Comparison of ENCODE assay signal across 22 cellular contexts in the genomic region with DNA sequence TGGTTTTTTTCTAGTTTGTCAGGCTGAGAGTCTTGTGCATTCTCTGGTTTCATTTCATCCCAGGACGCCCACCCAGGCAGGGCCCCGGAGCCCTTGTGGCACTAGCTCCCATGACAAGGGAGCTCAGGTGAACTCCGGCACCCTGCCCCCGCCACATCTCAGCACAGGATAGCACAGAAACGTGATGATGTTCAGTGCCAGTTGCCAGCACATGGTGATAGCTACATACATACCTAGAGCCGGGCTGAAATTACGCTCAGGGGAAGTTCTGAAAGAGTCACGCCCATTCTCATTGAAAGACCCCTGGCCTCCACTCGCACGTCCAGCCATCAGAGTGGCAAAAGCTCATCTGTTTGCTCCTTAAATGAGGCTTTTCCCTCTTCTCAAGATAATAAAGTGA.
DNase-seq lines count a peak whose midpoint lies in the region; ATAC-seq and TF ChIP-seq lines count a peak whose summit lies in the region.
"Had no signal": no experiment of that assay in that cellular context is flagged by ENCODE, and none has a peak within 500 bp of the region (broad histone marks: within the 10 kb centered on the region; RNA-seq: fewer than 3 reads in every experiment).

No MANE protein-coding gene starts in this region.

- DNase-seq in right atrium auricular region (ENCODE audit: low spot score) (peak; percentile 49), Right ventricle myocardium inferior (ENCODE audit: missing footprints) (no peak), ecto neural progenitor cell (ENCODE audit: low spot score) (peak; percentile 24), osteoblast (ENCODE audit: insufficient read length, low spot score, missing footprints) (peak; percentile 59), sciatic nerve (ENCODE audit: low spot score) (no peak)
- DNase-seq: 8988T; ACHN; AML-193; BE2C; CD4-positive, alpha-beta T cell; CD8-positive, alpha-beta memory T cell; DMS 273 treated with DMSO at 0.1 percent for 48 hours; DMS79; EL; GDM1; HCEC 1CT had no signal

- H3K36me3 ChIP-seq in right atrium auricular region, result no peaks in the 10 kb centered on the region
- no peaks in the 10 kb centered on the region for H3K36me3 ChIP-seq in osteoblast (ENCODE audit: insufficient read depth, low read length)
- H3K36me3 ChIP-seq: BE2C had no signal

- H3K4me1 ChIP-seq in right atrium auricular region (no peaks in the 10 kb centered on the region), osteoblast (ENCODE audit: insufficient read depth, low read length) (no peaks in the 10 kb centered on the region)
- H3K4me1 ChIP-seq: A549, BE2C had no signal

- H3K4me3 ChIP-seq in right atrium auricular region (no peak overlapping the region), osteoblast (ENCODE audit: insufficient read depth, low read length) (no peak overlapping the region)
- H3K4me3 ChIP-seq: A549; BLaER1 treated with 17β-estradiol and CSF1 and Interleukin-3, amounts not matched to agents 10 nM and 100 nM; GM12878; GM23338 had no signal

- H3K27me3 ChIP-seq in right atrium auricular region, result no peaks in the 10 kb centered on the region
- H3K27me3 ChIP-seq in osteoblast (ENCODE audit: insufficient read depth, low read length), result no peaks in the 10 kb centered on the region
- H3K27me3 ChIP-seq: BE2C; BLaER1 treated with 17β-estradiol and CSF1 and Interleukin-3, amounts not matched to agents 10 nM and 100 nM had no signal

- no peak overlapping the region for H3K4me2 ChIP-seq in osteoblast (ENCODE audit: insufficient read depth, low read length)
- H3K4me2 ChIP-seq: A549; BLaER1 treated with 17β-estradiol and CSF1 and Interleukin-3, amounts not matched to agents 10 nM and 100 nM; GM23338 had no signal

- ATAC-seq in Right ventricle myocardium inferior, result no peak
- ATAC-seq in sciatic nerve, result no peak
- no peak for ATAC-seq in HG03175 (IDR thresholded peaks at IDR 0.05; ENCODE audit: unreplicated experiment)
- ATAC-seq in GM18505 (IDR thresholded peaks at IDR 0.05; ENCODE audit: unreplicated experiment), result no peak
- ATAC-seq: A549, GM12878, GM23338 had no signal

- TF ChIP-seq CTCF in right atrium auricular region (IDR thresholded peaks at IDR 0.05) (no peak), osteoblast (IDR thresholded peaks at IDR 0.05; ENCODE audit: extremely low read depth, low read depth, low read length) (no peak)

- H3K27ac ChIP-seq in right atrium auricular region, result no peak overlapping the region
- no peak overlapping the region for H3K27ac ChIP-seq in osteoblast (ENCODE audit: low read depth, low read length)
- H3K27ac ChIP-seq: A549; BLaER1 treated with 17β-estradiol and CSF1 and Interleukin-3, amounts not matched to agents 10 nM and 100 nM had no signal

- no peak for TF ChIP-seq POLR2A in GM18505 (IDR thresholded peaks at IDR 0.05; ENCODE audit: borderline replicate concordance, extremely low read depth, insufficient read depth, insufficient read length)

- H2AFZ ChIP-seq in osteoblast (ENCODE audit: low read length), result no peak overlapping the region
- H2AFZ ChIP-seq: GM23338 had no signal

- intact Hi-C loops in Right ventricle myocardium inferior (cut with DNase I) (no loop called here), sciatic nerve (cut with DNase I) (no loop called here)

- H4K20me1 ChIP-seq in osteoblast (ENCODE audit: insufficient read depth, low read length), result no peaks in the 10 kb centered on the region
- H4K20me1 ChIP-seq: BLaER1 treated with 17β-estradiol and CSF1 and Interleukin-3, amounts not matched to agents 10 nM and 100 nM had no signal

- H3K9me3 ChIP-seq in right atrium auricular region (no peaks in the 10 kb centered on the region), osteoblast (ENCODE audit: low read depth, low read length) (peaks cover 3% of the 10 kb centered on the region)

- no peaks in the 10 kb centered on the region for H3K79me2 ChIP-seq in osteoblast (ENCODE audit: insufficient read depth, low read length)

Comparison
In these comparisons a context has a peak if more than half of its experiments do, and no peak if none do; other contexts are left out.
1. DNase-seq: peak in right atrium auricular region (single experiment), ecto neural progenitor cell (single experiment) and osteoblast (single experiment); none in Right ventricle myocardium inferior (single experiment) and sciatic nerve (single experiment).